9 cellular contexts compared by ENCODE assay signal in genomic region chr15:57592836-57593420, GRCh38. TPM values are rescaled to one million over a fixed set of nuclear protein-coding genes. Genes with fewer than 3 reads are reported as not detected.
DNase-seq lines count a peak whose midpoint lies in the region; ATAC-seq, FAIRE-seq and TF ChIP-seq lines count a peak whose summit lies in the region.
"Had no signal": no experiment of that assay in that cellular context is flagged by ENCODE, and none has a peak within 500 bp of the region (broad histone marks: within the 10 kb centered on the region; RNA-seq: fewer than 3 reads in every experiment).

No MANE protein-coding gene starts in this region.

- H3K4me1 Mint-ChIP-seq in endodermal cell (peaks cover 3% of the 10 kb centered on the region), neural crest cell (no peaks in the 10 kb centered on the region)

- ATAC-seq in HCT116 (no peak), HG02610 (IDR thresholded peaks at IDR 0.05; ENCODE audit: unreplicated experiment) (no peak), HepG2 (no peak)

- TF ChIP-seq POLR2A in HCT116 (IDR thresholded peaks at IDR 0.05; ENCODE audit: borderline replicate concordance, extremely low read depth, insufficient read depth, insufficient read length) (no peak), HepG2 (IDR thresholded peaks at IDR 0.05; ENCODE audit: insufficient read depth in 1 of 2, low read depth in 2 of 2, low read length in 2 of 2) (no peak)

- no peaks in the 10 kb centered on the region for H3K9me3 Mint-ChIP-seq in endodermal cell
- H3K9me3 Mint-ChIP-seq in neural crest cell: peaks cover 3% of the 10 kb centered on the region

- no peak overlapping the region for H2AFZ ChIP-seq in ACC112 (ENCODE audit: low read length, unreplicated experiment)
- H2AFZ ChIP-seq in HCT116 (ENCODE audit: low read depth, low read length, poor library complexity, severe bottlenecking): no peak overlapping the region
- H2AFZ ChIP-seq in HepG2 (ENCODE audit: low read length): no peak overlapping the region

- in situ Hi-C loops in HepG2 (cut with HindIII; ENCODE audit: extremely low pct_ligation_motif_present, low pct_unique_long_range_greater_than_20kb): no loop called here

- intact Hi-C loops in HCT116 (cut with micrococcal nuclease): loop anchor here (2.0 kb wide), 1 partner anchor 32 kb away; no protein-coding TSS in a partner anchor
- intact Hi-C loops in HepG2 (cut with micrococcal nuclease; ENCODE audit: unreplicated experiment): no loop called here

- whole genome bisulfite sequencing in endodermal cell (ENCODE audit: insufficient coverage in 1 of 2, insufficient read length in 1 of 2), 2 experiments: 95 to 98% methylated on average over 3 of the region's 5 CpGs
- WGBS in HepG2 (ENCODE audit: low lambda C conversion rate): 89% methylated on average over 4 of the region's 5 CpGs

- H3K4me2 ChIP-seq in HCT116 (ENCODE audit: low read length) (peak overlapping the region; percentile 91; the same call in 1 of the 2 replicates), HepG2 (ENCODE audit: low read depth, low read length) (no peak overlapping the region)

- TF ChIP-seq RAD21 in HCT116 (IDR thresholded peaks at IDR 0.05; ENCODE audit: low read depth) (no peak), HepG2 (CRISPR knock-in tag; IDR thresholded peaks at IDR 0.05) (no peak)

- RAD21 ChIA-PET in HCT116 (lab: Charles Lee; ENCODE audit: low non-redundant PET in 1 of 2, low total read pairs in 2 of 2, uncharacterized antibody in 2 of 2, unreplicated experiment in 2 of 2): no interaction called here

- H3K36me3 ChIP-seq in ACC112 (ENCODE audit: insufficient read depth, low read length) (no peaks in the 10 kb centered on the region), HCT116 (ENCODE audit: control insufficient read depth in 1 of 2, insufficient read depth in 2 of 2, low read length in 2 of 2) (no peaks in the 10 kb centered on the region), endodermal cell (ENCODE audit: control insufficient read depth, insufficient read depth, low read length) (no peaks in the 10 kb centered on the region), HepG2 (replicated peaks in 1 of 2; ENCODE audit: control insufficient read depth in 1 of 2, insufficient read depth in 2 of 2, low read length in 2 of 2) (no peaks in the 10 kb centered on the region), BE2C (no peaks in the 10 kb centered on the region; the same call in 1 of the 2 replicates)
- H3K36me3 ChIP-seq: brain microvascular endothelial cell had no signal

- H3K4me1 ChIP-seq in ACC112 (ENCODE audit: control insufficient read depth, insufficient read depth, low read length, unreplicated experiment) (peaks cover 23% of the 10 kb centered on the region), HCT116 (ENCODE audit: control insufficient read depth in 1 of 2, insufficient read depth in 2 of 2, low read length in 2 of 2) (peaks cover 11 to 31% of the 10 kb centered on the region in 2 experiments; a peak in 3 of 4 replicates), endodermal cell (ENCODE audit: control insufficient read depth, insufficient read depth, low read length) (no peaks in the 10 kb centered on the region), HepG2 (ENCODE audit: insufficient read depth, low read length) (no peaks in the 10 kb centered on the region), BE2C (peaks cover 12% of the 10 kb centered on the region)

- DNase-seq in HCT116 (ENCODE audit: low read depth, low spot score): no peak
- no peak for DNase-seq in endodermal cell
- no peak for DNase-seq in neural crest cell (ENCODE audit: low read depth, low spot score)
- no peak for DNase-seq in foreskin melanocyte
- no peak for DNase-seq in HepG2 (ENCODE audit: low spot score)
- no peak for DNase-seq in BE2C
- DNase-seq: brain microvascular endothelial cell had no signal

- no peak overlapping the region for H3K9ac ChIP-seq in HCT116 (ENCODE audit: low read length)
- no peak overlapping the region for H3K9ac ChIP-seq in endodermal cell (ENCODE audit: extremely low read depth, low read length, poor library complexity, severe bottlenecking)
- H3K9ac ChIP-seq in HepG2 (ENCODE audit: insufficient read depth, low read depth, low read length): no peak overlapping the region

- H3K27ac ChIP-seq in ACC112 (ENCODE audit: low read depth, low read length): no peak overlapping the region
- H3K27ac ChIP-seq in HCT116 (ENCODE audit: low read depth, low read length): no peak overlapping the region
- no peak overlapping the region for H3K27ac ChIP-seq in endodermal cell (ENCODE audit: low read depth, low read length)
- no peak overlapping the region for H3K27ac ChIP-seq in HepG2 (ENCODE audit: extremely low read length, insufficient read depth, low read length)
- H3K27ac ChIP-seq: brain microvascular endothelial cell had no signal

- H4K20me1 ChIP-seq in HCT116 (ENCODE audit: insufficient read depth) (no peaks in the 10 kb centered on the region), HepG2 (ENCODE audit: insufficient read depth, low read length) (no peaks in the 10 kb centered on the region)

- TF ChIP-seq EP300 in HepG2 (IDR thresholded peaks at IDR 0.05; ENCODE audit: low read depth in 2 of 2, low read length in 2 of 2) (no peak), HepG2 (CRISPR knock-in tag; IDR thresholded peaks at IDR 0.05; ENCODE audit: borderline replicate concordance) (no peak)

- TF ChIP-seq CTCF in HCT116 (IDR thresholded peaks at IDR 0.05 in 2 of 3, conservative IDR thresholded peaks at IDR 0.05 in 1 of 3; ENCODE audit: borderline replicate concordance in 1 of 3, insufficient read depth in 1 of 3, low read depth in 2 of 3, low read length in 2 of 3): no peak
- TF ChIP-seq CTCF in endodermal cell (conservative IDR thresholded peaks at IDR 0.05): no peak
- no peak for TF ChIP-seq CTCF in neural crest cell (conservative IDR thresholded peaks at IDR 0.05)
- TF ChIP-seq CTCF in HepG2 (CRISPR knock-in tag; IDR thresholded peaks at IDR 0.05): no peak
- no peak for TF ChIP-seq CTCF in BE2C (IDR thresholded peaks at IDR 0.05; ENCODE audit: low read depth, low read length)

- H3K27me3 ChIP-seq in ACC112 (ENCODE audit: insufficient read depth, low read length): no peaks in the 10 kb centered on the region
- no peaks in the 10 kb centered on the region for H3K27me3 ChIP-seq in HCT116 (ENCODE audit: insufficient read depth, low read length)
- H3K27me3 ChIP-seq in endodermal cell (ENCODE audit: control insufficient read depth, insufficient read depth, low read length, poor library complexity, severe bottlenecking): peaks cover 55% of the 10 kb centered on the region
- peaks cover 5 to 61% of the 10 kb centered on the region in 2 experiments for H3K27me3 ChIP-seq in HepG2 (ENCODE audit: control insufficient read depth in 1 of 2, insufficient read depth in 2 of 2, low read length in 2 of 2)
- no peaks in the 10 kb centered on the region for H3K27me3 ChIP-seq in BE2C
- H3K27me3 ChIP-seq: brain microvascular endothelial cell had no signal

- BruUV-seq in HCT116 (replicated peaks; lab: Mats Ljungman, UMichigan) (no TSS peak), HepG2 (replicated peaks; lab: Mats Ljungman, UMichigan) (no TSS peak)

- POLR2A ChIA-PET in HCT116 (lab: Charles Lee) (no interaction called here), HepG2 (lab: Yijun Ruan, JAX) (no interaction called here)

- no peaks in the 10 kb centered on the region for H3K79me2 ChIP-seq in ACC112 (ENCODE audit: control insufficient read depth, insufficient read depth, low read length, unreplicated experiment)
- H3K79me2 ChIP-seq in HCT116 (ENCODE audit: insufficient read depth, low read length): no peaks in the 10 kb centered on the region
- H3K79me2 ChIP-seq in HepG2 (ENCODE audit: insufficient read depth, low read length): no peaks in the 10 kb centered on the region

- H3K9me3 ChIP-seq in HCT116 (ENCODE audit: control insufficient read depth in 1 of 2, insufficient read depth in 1 of 2, low read depth in 1 of 2, low read length in 2 of 2) (no peaks in the 10 kb centered on the region), endodermal cell (ENCODE audit: control insufficient read depth, low read length) (no peaks in the 10 kb centered on the region), HepG2 (ENCODE audit: low read length) (no peaks in the 10 kb centered on the region), BE2C (no peaks in the 10 kb centered on the region)

- no peaks in the 10 kb centered on the region for H3K9me2 ChIP-seq in HCT116 (ENCODE audit: insufficient read depth)

- CTCF ChIA-PET in HCT116 (lab: Charles Lee): no interaction called here
- CTCF ChIA-PET in HepG2 (lab: Yijun Ruan, JAX; ENCODE audit: low intra/inter-chr PET ratio, low total read pairs): no interaction called here

- no peak for FAIRE-seq in HepG2 (lab: Jason Lieb, UNC)

- H3K4me3 ChIP-seq in ACC112 (ENCODE audit: low read depth, low read length) (peak overlapping the region; percentile 86; the same call in 1 of the 2 replicates), HCT116 (replicated peaks in 1 of 2; ENCODE audit: low read depth in 1 of 2, low read length in 2 of 2) (no peak overlapping the region), endodermal cell (ENCODE audit: low read length) (no peak overlapping the region), HepG2 (replicated peaks in 1 of 3; ENCODE audit: insufficient read depth in 1 of 3, low read depth in 2 of 3, low read length in 3 of 3) (no peak overlapping the region), BE2C (ENCODE audit: low read depth, low read length) (no peak overlapping the region)

- H3K36me3 Mint-ChIP-seq in endodermal cell (ENCODE audit: low read depth) (no peaks in the 10 kb centered on the region), neural crest cell (ENCODE audit: low read depth) (no peaks in the 10 kb centered on the region)

- H3K27me3 Mint-ChIP-seq in endodermal cell (ENCODE audit: insufficient read depth) (peaks cover 56% of the 10 kb centered on the region), neural crest cell (ENCODE audit: low read depth) (peaks cover 58% of the 10 kb centered on the region)

- no peak overlapping the region for H3K27ac Mint-ChIP-seq in endodermal cell
- H3K27ac Mint-ChIP-seq in neural crest cell (ENCODE audit: unreplicated experiment): no peak overlapping the region

- H3K4me3 Mint-ChIP-seq in endodermal cell (peak overlapping the region; percentile 46), neural crest cell (peak overlapping the region; percentile 70)

RNA-seq across cellular contexts. Expression of gene MYZAP, which starts 1.2 kb away (rescaled TPM):
- total RNA-seq in HCT116 (2021; ENCODE audit: unreplicated experiment): 5.8 TPM
- 3.9 and 4.8 TPM in 2 replicates for polyA plus RNA-seq in HCT116 (2012)
- total RNA-seq in endodermal cell: under 1 TPM; 0.22 to 0.33 TPM
- 0.78 TPM for polyA plus RNA-seq in endodermal cell (2013, experiment 1 of 2)
- 0.58 TPM for polyA plus RNA-seq in endodermal cell (2013, experiment 2 of 2)
- total RNA-seq in neural crest cell: 0.28 TPM in 1 of 2 replicates, not detected in the other
- total RNA-seq in HepG2 (2016; rRNA removed; fragmentation: Illumina TruSeq; extraction: Trizol): 0.13 TPM in 1 of 2 replicates, not detected in the other
- not detected in 2 replicates for total RNA-seq in HepG2 (2016; cell fraction: cytosol; rRNA removed; fragmentation: Illumina TruSeq; extraction: Trizol; ENCODE audit: low read depth)
- not detected in 2 replicates for total RNA-seq in HepG2 (2016; cell fraction: insoluble cytoplasmic fraction; rRNA removed; fragmentation: Illumina TruSeq; extraction: Trizol)
- total RNA-seq in HepG2 (2016; cell fraction: membrane; rRNA removed; fragmentation: Illumina TruSeq; extraction: Trizol): not detected in 2 replicates
- not detected in 2 replicates for total RNA-seq in HepG2 (2016; cell fraction: nucleus; rRNA removed; fragmentation: Illumina TruSeq; extraction: Trizol)
- not detected in 2 replicates for polyA plus RNA-seq in HepG2 (2011; rRNA removed)
- polyA plus RNA-seq in HepG2 (2011; cell fraction: cytosol; rRNA removed): 0.03 TPM in 1 of 2 replicates, not detected in the other
- not detected in 2 replicates for polyA plus RNA-seq in HepG2 (2011; cell fraction: nucleus; rRNA removed)
- polyA plus RNA-seq in HepG2 (2012): not detected in 2 replicates
- not detected in 2 replicates for polyA plus RNA-seq in HepG2 (2016; cell fraction: cytosol; fragmentation: Illumina TruSeq; extraction: Trizol; ENCODE audit: low read depth)
- polyA plus RNA-seq in HepG2 (2016; cell fraction: insoluble cytoplasmic fraction; fragmentation: Illumina TruSeq; extraction: Trizol; ENCODE audit: low read depth): not detected in 2 replicates
- not detected in 2 replicates for polyA plus RNA-seq in HepG2 (2016; cell fraction: membrane; fragmentation: Illumina TruSeq; extraction: Trizol; ENCODE audit: low read depth)
- not detected in 2 replicates for polyA plus RNA-seq in HepG2 (2016; cell fraction: nucleus; fragmentation: Illumina TruSeq; extraction: Trizol; ENCODE audit: insufficient read depth, low read depth)
- polyA minus RNA-seq in HepG2 (2011; rRNA and poly(A)+ RNA removed; ENCODE audit: low replicate concordance): 0.08 and 0.58 TPM in 2 replicates
- not detected in 2 replicates for polyA minus RNA-seq in HepG2 (2011; cell fraction: cytosol; rRNA and poly(A)+ RNA removed)
- not detected in 2 replicates for polyA minus RNA-seq in HepG2 (2011; cell fraction: nucleus; rRNA and poly(A)+ RNA removed)
- polyA plus RNA-seq in BE2C (2012; ENCODE audit: insufficient read depth, insufficient read length, low read depth): 2.6 TPM
